ENCODE assay signal across 1 cellular context in genomic region chr1:219941179-219942118, GRCh38.
TF ChIP-seq lines count a peak whose summit lies in the region.

No MANE protein-coding gene starts in this region.

TF ChIP-seq in K562, 482 proteins besides CTCF, POLR2A, EP300 and RAD21 (continued from another document):
- TF ChIP-seq SIX5 (IDR thresholded peaks at IDR 0.05; ENCODE audit: borderline replicate concordance in 1 of 2, insufficient read depth in 1 of 2, low read depth in 1 of 2, low read length in 2 of 2), result no peak
- no peak for TF ChIP-seq SAP30 (IDR thresholded peaks at IDR 0.05; ENCODE audit: borderline replicate concordance, insufficient read depth, low read depth, low read length, poor library complexity, severe bottlenecking)
- TF ChIP-seq HINFP (tag; conservative IDR thresholded peaks at IDR 0.05; ENCODE audit: low read depth), result no peak
- no peak for TF ChIP-seq FIP1L1 (IDR thresholded peaks at IDR 0.05; ENCODE audit: low read depth, low read length, poor library complexity, severe bottlenecking)
- no peak for TF ChIP-seq BCL6 (CRISPR knock-in tag; IDR thresholded peaks at IDR 0.05)
- TF ChIP-seq SMC3 (conservative IDR thresholded peaks at IDR 0.05; ENCODE audit: insufficient read depth, low read depth, low read length), result no peak
- TF ChIP-seq FOXA3 (CRISPR knock-in tag; conservative IDR thresholded peaks at IDR 0.05 in 1 of 2, IDR thresholded peaks at IDR 0.05 in 1 of 2), result no peak
- TF ChIP-seq ZNF717 (CRISPR knock-in tag; IDR thresholded peaks at IDR 0.05), result no peak
- no peak for TF ChIP-seq DLX4 (CRISPR knock-in tag; IDR thresholded peaks at IDR 0.05)
- peak; percentile 68; the same call in 1 of the 2 replicates for TF ChIP-seq LARP7 (IDR thresholded peaks at IDR 0.05)
- peak; percentile 90 for TF ChIP-seq ZNF512 (tag; IDR thresholded peaks at IDR 0.05)
- no peak for TF ChIP-seq NR2C1 (IDR thresholded peaks at IDR 0.05)
- no peak for TF ChIP-seq NR2C1 (tag; IDR thresholded peaks at IDR 0.05)
- TF ChIP-seq GATAD2A (IDR thresholded peaks at IDR 0.05), result peak; percentile 66; the same call in 1 of the 2 replicates
- no peak for TF ChIP-seq IRF1 (CRISPR knock-in tag; IDR thresholded peaks at IDR 0.05; ENCODE audit: borderline replicate concordance)
- no peak for TF ChIP-seq ARID4B (CRISPR knock-in tag; IDR thresholded peaks at IDR 0.05)
- TF ChIP-seq HMBOX1 (IDR thresholded peaks at IDR 0.05), result no peak
- TF ChIP-seq BHLHE40 (IDR thresholded peaks at IDR 0.05; ENCODE audit: low read length), result no peak
- no peak for TF ChIP-seq CEBPG (CRISPR knock-in tag; IDR thresholded peaks at IDR 0.05)
- TF ChIP-seq CEBPG (tag; conservative IDR thresholded peaks at IDR 0.05 in 1 of 2, IDR thresholded peaks at IDR 0.05 in 1 of 2), result no peak
- no peak for TF ChIP-seq SREBF1 (IDR thresholded peaks at IDR 0.05; ENCODE audit: borderline replicate concordance, low read depth, low read length)
- TF ChIP-seq HDAC3 (IDR thresholded peaks at IDR 0.05; ENCODE audit: borderline replicate concordance, partially characterized antibody), result no peak
- no peak for TF ChIP-seq MCM7 (IDR thresholded peaks at IDR 0.05)
- TF ChIP-seq NBN (IDR thresholded peaks at IDR 0.05; ENCODE audit: low read depth), result no peak
- no peak for TF ChIP-seq ZFP30 (CRISPR knock-in tag; IDR thresholded peaks at IDR 0.05; ENCODE audit: borderline replicate concordance)
- peak in 1 of 2 experiments; percentile 55; a peak in 2 of 4 replicates for TF ChIP-seq HDAC1 (IDR thresholded peaks at IDR 0.05)
- TF ChIP-seq ZC3H11A (IDR thresholded peaks at IDR 0.05; ENCODE audit: low read depth, low read length), result no peak
- no peak for TF ChIP-seq ZNF408 (CRISPR knock-in tag; IDR thresholded peaks at IDR 0.05; ENCODE audit: low read depth)
- no peak for TF ChIP-seq ZNF280B (CRISPR knock-in tag; IDR thresholded peaks at IDR 0.05)
- TF ChIP-seq RBM15 (IDR thresholded peaks at IDR 0.05; ENCODE audit: insufficient read depth, low read length), result no peak
- peak; percentile 61; the same call in 1 of the 2 replicates for TF ChIP-seq TSC22D4 (tag; IDR thresholded peaks at IDR 0.05)
- TF ChIP-seq IFI16 (CRISPR knock-in tag; IDR thresholded peaks at IDR 0.05), result no peak
- TF ChIP-seq NFXL1 (CRISPR knock-in tag; IDR thresholded peaks at IDR 0.05), result no peak
- no peak for TF ChIP-seq SLC30A9 (CRISPR knock-in tag; IDR thresholded peaks at IDR 0.05)
- TF ChIP-seq MTA2 (IDR thresholded peaks at IDR 0.05; ENCODE audit: low read depth), result 0 out of 2 replicates have a peak, but pooled peaks have one; percentile 23
- no peak for TF ChIP-seq CREB3L1 (IDR thresholded peaks at IDR 0.05; ENCODE audit: borderline replicate concordance, low read depth)
- no peak for TF ChIP-seq NFYB (IDR thresholded peaks at IDR 0.05; ENCODE audit: extremely low read depth, insufficient read length)
- TF ChIP-seq ZNF175 (CRISPR knock-in tag; IDR thresholded peaks at IDR 0.05; ENCODE audit: low read depth), result no peak
- TF ChIP-seq EHMT2 (IDR thresholded peaks at IDR 0.05), result 0 out of 2 replicates have a peak, but pooled peaks have one; percentile 41
- no peak for TF ChIP-seq PTBP1 (IDR thresholded peaks at IDR 0.05; ENCODE audit: low read depth, low read length)
- no peak for TF ChIP-seq MEIS2 (IDR thresholded peaks at IDR 0.05; ENCODE audit: partially characterized antibody)
- no peak for TF ChIP-seq ELK1 (CRISPR knock-in tag; IDR thresholded peaks at IDR 0.05)
- TF ChIP-seq TEAD1 (CRISPR knock-in tag; IDR thresholded peaks at IDR 0.05), result no peak
- no peak for TF ChIP-seq MCM2 (IDR thresholded peaks at IDR 0.05; ENCODE audit: low read depth)
- no peak for TF ChIP-seq FOXO4 (CRISPR knock-in tag; IDR thresholded peaks at IDR 0.05)
- TF ChIP-seq PCBP2 (IDR thresholded peaks at IDR 0.05; ENCODE audit: low read depth, low read length, poor library complexity, severe bottlenecking), result no peak
- TF ChIP-seq OTX1 (CRISPR knock-in tag; IDR thresholded peaks at IDR 0.05), result 0 out of 2 replicates have a peak, but pooled peaks have one; percentile 72
- no peak for TF ChIP-seq CSDE1 (IDR thresholded peaks at IDR 0.05)
- TF ChIP-seq ELK3 (CRISPR knock-in tag; IDR thresholded peaks at IDR 0.05), result no peak
- no peak for TF ChIP-seq HNRNPUL1 (IDR thresholded peaks at IDR 0.05; ENCODE audit: low read length)
- TF ChIP-seq SP1 (CRISPR knock-in tag; IDR thresholded peaks at IDR 0.05), result no peak
- 0 out of 2 replicates have a peak, but pooled peaks have one; percentile 24 for TF ChIP-seq MIER1 (IDR thresholded peaks at IDR 0.05; ENCODE audit: low read depth)
- TF ChIP-seq KAT7 (CRISPR knock-in tag; IDR thresholded peaks at IDR 0.05; ENCODE audit: borderline replicate concordance), result no peak
- TF ChIP-seq CC2D1A (IDR thresholded peaks at IDR 0.05), result no peak
TF ChIP-seq in K562: peak in this region for 18.
